ENCODE assay signal across 9 cellular contexts in the genomic region with DNA sequence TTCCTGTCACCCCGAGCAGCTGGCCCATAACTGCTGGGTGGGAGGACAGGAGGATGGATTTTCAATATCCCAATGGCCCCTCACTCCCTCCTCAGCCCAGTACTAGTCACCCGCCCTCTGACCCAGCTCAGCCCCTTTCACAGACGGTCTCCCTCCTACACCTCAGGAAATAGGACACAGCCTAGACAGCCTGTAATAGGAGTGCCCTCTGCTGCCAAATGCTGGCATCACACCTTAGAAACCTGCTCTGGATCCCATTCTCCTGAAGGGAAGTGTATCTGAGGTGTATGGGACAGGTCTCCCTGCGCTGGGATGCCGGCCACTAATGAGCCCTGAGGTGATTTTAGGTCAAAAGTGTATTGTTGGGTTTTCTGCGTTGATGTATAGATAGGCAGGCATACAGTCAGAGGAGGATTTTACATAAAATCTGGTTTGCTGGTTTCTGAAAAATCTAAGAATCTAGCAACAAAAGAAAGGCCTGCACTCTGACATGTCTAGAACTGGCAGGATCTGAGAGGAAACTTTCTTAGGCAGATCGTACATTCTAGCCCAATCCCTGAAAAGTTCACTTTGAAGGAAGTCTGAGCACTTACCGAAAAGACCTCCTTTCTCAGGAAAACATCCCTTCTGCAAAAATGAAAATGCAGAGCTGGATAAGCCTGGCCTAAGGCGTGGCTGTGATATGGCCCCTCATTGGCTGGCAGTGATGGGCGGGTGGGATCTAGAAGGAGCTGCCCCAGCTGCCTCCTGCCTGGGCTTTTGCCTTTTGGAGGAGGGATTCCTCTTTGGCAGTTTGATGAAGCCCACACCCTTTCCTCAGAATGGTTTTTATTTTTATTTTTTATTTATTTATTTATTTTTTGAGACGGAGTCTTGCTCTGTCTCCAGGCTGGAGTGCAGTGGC. TPM values are rescaled to one million over a fixed set of nuclear protein-coding genes. Genes with fewer than 3 reads are reported as not detected.
DNase-seq lines count a peak whose midpoint lies in the region; ATAC-seq, FAIRE-seq and TF ChIP-seq lines count a peak whose summit lies in the region.
"Had no signal": no experiment of that assay in that cellular context is flagged by ENCODE, and none has a peak within 500 bp of the region (broad histone marks: within the 10 kb centered on the region; RNA-seq: fewer than 3 reads in every experiment).

No MANE protein-coding gene starts in this region.

- H3K9me3 ChIP-seq in Panc1 (ENCODE audit: control insufficient read depth, insufficient read depth, low read depth, low read length) (no peaks in the 10 kb centered on the region; the same call in 1 of the 2 replicates), vagina (no peaks in the 10 kb centered on the region)

- H3K36me3 ChIP-seq in Panc1 (ENCODE audit: control insufficient read depth, insufficient read depth, low read length) (no peaks in the 10 kb centered on the region; the same call in 1 of the 2 replicates), vagina (no peaks in the 10 kb centered on the region)

- BruUV-seq in Panc1 (replicated peaks; lab: Mats Ljungman, UMichigan): no TSS peak

- no peak overlapping the region for H3K4me3 Mint-ChIP-seq in activated T-helper 2 cell treated with anti-CD3 and anti-CD28 coated beads, Interferon-gamma antibody, Interleukin-2, Interleukin-4, amounts not matched to agents 10 μg/mL and 5 μg/mL and 100 μg/mL, durations not matched to agents 14 hours and 24 hours and 36 hours (ENCODE audit: low read depth)
- H3K4me3 Mint-ChIP-seq in osteocyte (ENCODE audit: unreplicated experiment): no peak overlapping the region
- H3K4me3 Mint-ChIP-seq: activated naive CD8-positive, alpha-beta T cell had no signal

- CTCF ChIA-PET in Panc1 (lab: Charles Lee): interaction anchor here (0.9 to 1.0 kb wide), 2 partner anchors 48 to 50 kb away, joined by 4 to 7 read pairs; no protein-coding TSS in a partner anchor

- H3K4me1 Mint-ChIP-seq in activated T-helper 2 cell treated with anti-CD3 and anti-CD28 coated beads, Interferon-gamma antibody, Interleukin-2, Interleukin-4, amounts not matched to agents 10 μg/mL and 5 μg/mL and 100 μg/mL, durations not matched to agents 14 hours and 24 hours and 36 hours (ENCODE audit: low read depth): peaks cover 5% of the 10 kb centered on the region
- H3K4me1 Mint-ChIP-seq in osteocyte (ENCODE audit: unreplicated experiment): peaks cover 16% of the 10 kb centered on the region

- no peaks in the 10 kb centered on the region for H3K36me3 Mint-ChIP-seq in activated T-helper 2 cell treated with anti-CD3 and anti-CD28 coated beads, Interferon-gamma antibody, Interleukin-2, Interleukin-4, amounts not matched to agents 10 μg/mL and 5 μg/mL and 100 μg/mL, durations not matched to agents 14 hours and 24 hours and 36 hours (ENCODE audit: low read depth)
- no peaks in the 10 kb centered on the region for H3K36me3 Mint-ChIP-seq in osteocyte (ENCODE audit: unreplicated experiment)

- peaks cover 28% of the 10 kb centered on the region for H3K27me3 Mint-ChIP-seq in activated T-helper 2 cell treated with anti-CD3 and anti-CD28 coated beads, Interferon-gamma antibody, Interleukin-2, Interleukin-4, amounts not matched to agents 10 μg/mL and 5 μg/mL and 100 μg/mL, durations not matched to agents 14 hours and 24 hours and 36 hours (ENCODE audit: low read depth)
- H3K27me3 Mint-ChIP-seq in osteocyte (ENCODE audit: unreplicated experiment): no peaks in the 10 kb centered on the region

- in situ Hi-C loops in Panc1 (cut with HindIII; ENCODE audit: low pct_unique_long_range_greater_than_20kb, low sequenced_read_pairs): no loop called here

- POLR2A ChIA-PET in Panc1 (lab: Charles Lee): interaction anchor here (0.6 kb wide), 1 partner anchor 41 kb away, joined by 5 read pairs; no protein-coding TSS in a partner anchor

- H3K4me1 ChIP-seq in Panc1 (ENCODE audit: control insufficient read depth, insufficient read depth, low read length) (peaks cover 8% of the 10 kb centered on the region), vagina (peaks cover 1% of the 10 kb centered on the region)

- DNase-seq in Daoy (ENCODE audit: low read depth): peak; percentile 79
- DNase-seq in GOT3 (lab: John Stamatoyannopoulos, UW): peak; percentile 36
- DNase-seq in LoVo (ENCODE audit: low spot score): peak; percentile 76
- peak; percentile 72 for DNase-seq in Panc1 (ENCODE audit: low read depth, low spot score)
- DNase-seq in activated T-helper 2 cell treated with anti-CD3 and anti-CD28 coated beads, Interferon-gamma antibody, Interleukin-2, Interleukin-4, amounts not matched to agents 10 μg/mL and 5 μg/mL and 100 μg/mL, durations not matched to agents 14 hours and 24 hours and 36 hours (ENCODE audit: low spot score): peak; percentile 36
- peak; percentile 48 to 64 for DNase-seq in frontal cortex (ENCODE audit: low spot score in 2 of 2)
- peak; percentile 91 for DNase-seq in osteocyte (ENCODE audit: extremely low spot score, unreplicated experiment)
- no peak for DNase-seq in vagina (ENCODE audit: extremely low spot score in 2 of 2)

- no peaks in the 10 kb centered on the region for H3K9me3 Mint-ChIP-seq in activated T-helper 2 cell treated with anti-CD3 and anti-CD28 coated beads, Interferon-gamma antibody, Interleukin-2, Interleukin-4, amounts not matched to agents 10 μg/mL and 5 μg/mL and 100 μg/mL, durations not matched to agents 14 hours and 24 hours and 36 hours
- H3K9me3 Mint-ChIP-seq in osteocyte (ENCODE audit: unreplicated experiment): no peaks in the 10 kb centered on the region

- ATAC-seq in Panc1: peak; percentile 80

- TF ChIP-seq POLR2A in vagina (IDR thresholded peaks at IDR 0.05): no peak

- FAIRE-seq in frontal cortex (lab: Jason Lieb, UNC): no peak

- no peak overlapping the region for H3K27ac Mint-ChIP-seq in activated T-helper 2 cell treated with anti-CD3 and anti-CD28 coated beads, Interferon-gamma antibody, Interleukin-2, Interleukin-4, amounts not matched to agents 10 μg/mL and 5 μg/mL and 100 μg/mL, durations not matched to agents 14 hours and 24 hours and 36 hours
- H3K27ac Mint-ChIP-seq in osteocyte (ENCODE audit: unreplicated experiment): no peak overlapping the region
- H3K27ac Mint-ChIP-seq: activated naive CD8-positive, alpha-beta T cell had no signal

- intact Hi-C loops in Panc1 (cut with micrococcal nuclease; ENCODE audit: unreplicated experiment) (loop anchor here (1.0 kb wide), 1 partner anchor 51 kb away; no protein-coding TSS in a partner anchor), vagina (cut with DNase I) (loop anchor here (5.0 kb wide), 1 partner anchor 52 kb away; no protein-coding TSS in a partner anchor)
- intact Hi-C loops in activated T-helper 2 cell treated with anti-CD3 and anti-CD28 coated beads, Interferon-gamma antibody, Interleukin-2, Interleukin-4, amounts not matched to agents 10 μg/mL and 5 μg/mL and 100 μg/mL, durations not matched to agents 14 hours and 24 hours and 36 hours (cut with micrococcal nuclease): loop anchor here (1.0 to 5.0 kb wide), 2 partner anchors 37 to 51 kb away; no protein-coding TSS in a partner anchor

- H3K27me3 ChIP-seq in Panc1 (ENCODE audit: control insufficient read depth, insufficient read depth, low read length): no peaks in the 10 kb centered on the region
- H3K27me3 ChIP-seq in vagina: no peaks in the 10 kb centered on the region

- H3K27ac ChIP-seq in Panc1 (ENCODE audit: low read length) (no peak overlapping the region), vagina (no peak overlapping the region)

- H3K4me3 ChIP-seq in Panc1 (ENCODE audit: low read depth in 2 of 2, low read length in 2 of 2) (no peak overlapping the region), vagina (no peak overlapping the region)

- TF ChIP-seq CTCF in Panc1 (IDR thresholded peaks at IDR 0.05) (peak; percentile 96), osteocyte (IDR thresholded peaks at IDR 0.05) (peak; percentile 91), vagina (IDR thresholded peaks at IDR 0.05) (peak; percentile 72 to 79 (median 73))

RNA-seq across cellular contexts. Expression of gene DZIP1L, which starts 3.7 kb away (rescaled TPM):
- total RNA-seq in Daoy (2014; rRNA removed; shearing (Covaris generic)): 8.2 and 9.7 TPM in 2 replicates
- total RNA-seq in Panc1 (2021; ENCODE audit: unreplicated experiment): 11.1 TPM
- polyA plus RNA-seq in Panc1 (2012; ENCODE audit: insufficient read length): 5.3 TPM
- total RNA-seq in activated T-helper 2 cell treated with anti-CD3 and anti-CD28 coated beads, Interferon-gamma antibody, Interleukin-2, Interleukin-4, amounts not matched to agents 10 μg/mL and 5 μg/mL and 100 μg/mL, durations not matched to agents 14 hours and 24 hours and 36 hours: 0.16 TPM in 1 of 2 replicates, not detected in the other
- 4.5 TPM for total RNA-seq in frontal cortex
- 21.9 and 23.4 TPM in 2 replicates for total RNA-seq in osteocyte
- total RNA-seq in vagina: 27.5 TPM

RNA-seq across cellular contexts. Expression of gene A4GNT, which starts 13.1 kb away (rescaled TPM):
- total RNA-seq in Daoy (2014; rRNA removed; shearing (Covaris generic)): not detected in 2 replicates
- total RNA-seq in Panc1 (2021; ENCODE audit: unreplicated experiment) (not detected), frontal cortex (not detected), osteocyte (not detected in 2 replicates), vagina (not detected)
- 0.17 TPM for polyA plus RNA-seq in Panc1 (2012; ENCODE audit: insufficient read length)
- not detected in 2 replicates for total RNA-seq in activated T-helper 2 cell treated with anti-CD3 and anti-CD28 coated beads, Interferon-gamma antibody, Interleukin-2, Interleukin-4, amounts not matched to agents 10 μg/mL and 5 μg/mL and 100 μg/mL, durations not matched to agents 14 hours and 24 hours and 36 hours

RNA-seq across cellular contexts. Expression of gene DBR1, which starts 55.6 kb away (rescaled TPM):
- total RNA-seq in Daoy (2014; rRNA removed; shearing (Covaris generic)): 26.2 and 32.9 TPM in 2 replicates
- total RNA-seq in Panc1 (2021; ENCODE audit: unreplicated experiment) (21.8 TPM), frontal cortex (41.6 TPM), osteocyte (17.1 and 18.3 TPM in 2 replicates), vagina (8.6 TPM)
- polyA plus RNA-seq in Panc1 (2012; ENCODE audit: insufficient read length): 15.6 TPM
- 22.0 and 22.3 TPM in 2 replicates for total RNA-seq in activated T-helper 2 cell treated with anti-CD3 and anti-CD28 coated beads, Interferon-gamma antibody, Interleukin-2, Interleukin-4, amounts not matched to agents 10 μg/mL and 5 μg/mL and 100 μg/mL, durations not matched to agents 14 hours and 24 hours and 36 hours

Comparison
In these comparisons a context has a peak if more than half of its experiments do, and no peak if none do; other contexts are left out.
1. DNase-seq: peak in Daoy (single experiment), GOT3 (single experiment), LoVo (single experiment), Panc1 (single experiment), activated T-helper 2 cell treated with anti-CD3 and anti-CD28 coated beads, Interferon-gamma antibody, Interleukin-2, Interleukin-4, amounts not matched to agents 10 μg/mL and 5 μg/mL and 100 μg/mL, durations not matched to agents 14 hours and 24 hours and 36 hours (single experiment), frontal cortex (2 of 2) and osteocyte (single experiment); none in vagina (0 of 2).
2. Peak in every context shown above with its lines, with median percentiles within 50 percentile points of each other: CTCF ChIP-seq.